In genomic region chr5:137250421-137250820, GRCh38 we compare ENCODE assay signal across 13 cellular contexts.
"Had no signal": no experiment of that assay in that cellular context is flagged by ENCODE, and none has a peak within 500 bp of the region (broad histone marks: within the 10 kb centered on the region; RNA-seq: fewer than 3 reads in every experiment).

No MANE protein-coding gene starts in this region.

- H3K9me3 Mint-ChIP-seq: naive thymus-derived CD8-positive, alpha-beta T cell; stimulated activated memory B cell treated with anti-CD40 and anti-IgM and Interleukin-4, amounts not matched to agents 10 μg/mL and 1 μg/mL and 100 μg/mL, for 72 hours; stimulated activated naive CD8-positive, alpha-beta T cell treated with anti-CD3 and anti-CD28 coated beads, Interleukin-15, amount 100 ng/mL, for 72 hours had no signal

- H3K4me3 ChIP-seq: coronary artery, heart left ventricle, right lobe of liver had no signal

- H3K4me1 Mint-ChIP-seq: naive thymus-derived CD8-positive, alpha-beta T cell; stimulated activated memory B cell treated with anti-CD40 and anti-IgM and Interleukin-4, amounts not matched to agents 10 μg/mL and 1 μg/mL and 100 μg/mL, for 72 hours; stimulated activated naive CD8-positive, alpha-beta T cell treated with anti-CD3 and anti-CD28 coated beads, Interleukin-15, amount 100 ng/mL, for 72 hours had no signal

- H3K36me3 ChIP-seq: heart left ventricle, neutrophil, right lobe of liver had no signal

- H3K9me3 ChIP-seq: heart left ventricle, neutrophil, right lobe of liver had no signal

- H3K27ac ChIP-seq: neutrophil, right lobe of liver had no signal

- H3K36me3 Mint-ChIP-seq: naive thymus-derived CD8-positive, alpha-beta T cell; stimulated activated memory B cell treated with anti-CD40 and anti-IgM and Interleukin-4, amounts not matched to agents 10 μg/mL and 1 μg/mL and 100 μg/mL, for 72 hours had no signal

- DNase-seq: effector CD8-positive, alpha-beta T cell; foreskin melanocyte; hippocampal formation; left cardiac atrium; naive thymus-derived CD8-positive, alpha-beta T cell; right lobe of liver; stimulated activated CD4-positive, alpha-beta T cell treated with anti-CD3 and anti-CD28 coated beads, Interleukin-4, amount 100 ng/mL, for 24 hours; stimulated activated naive CD8-positive, alpha-beta T cell treated with anti-CD3 and anti-CD28 coated beads, Interleukin-15, amount 100 ng/mL, for 72 hours; trophoblast cell had no signal

- H3K4me3 Mint-ChIP-seq: naive thymus-derived CD8-positive, alpha-beta T cell; stimulated activated memory B cell treated with anti-CD40 and anti-IgM and Interleukin-4, amounts not matched to agents 10 μg/mL and 1 μg/mL and 100 μg/mL, for 72 hours; stimulated activated naive CD8-positive, alpha-beta T cell treated with anti-CD3 and anti-CD28 coated beads, Interleukin-15, amount 100 ng/mL, for 72 hours had no signal

- H3K4me1 ChIP-seq: right lobe of liver had no signal

- H3K27ac Mint-ChIP-seq: naive thymus-derived CD8-positive, alpha-beta T cell; stimulated activated memory B cell treated with anti-CD40 and anti-IgM and Interleukin-4, amounts not matched to agents 10 μg/mL and 1 μg/mL and 100 μg/mL, for 72 hours had no signal

- H3K27me3 Mint-ChIP-seq: stimulated activated memory B cell treated with anti-CD40 and anti-IgM and Interleukin-4, amounts not matched to agents 10 μg/mL and 1 μg/mL and 100 μg/mL, for 72 hours had no signal

- H3K27me3 ChIP-seq: heart left ventricle, neutrophil, right lobe of liver had no signal

- ATAC-seq: naive thymus-derived CD8-positive, alpha-beta T cell; right lobe of liver; stimulated activated memory B cell treated with anti-CD40 and anti-IgM and Interleukin-4, amounts not matched to agents 10 μg/mL and 1 μg/mL and 100 μg/mL, for 72 hours; stimulated activated naive CD8-positive, alpha-beta T cell treated with anti-CD3 and anti-CD28 coated beads, Interleukin-15, amount 100 ng/mL, for 72 hours had no signal
